In the genomic region with DNA sequence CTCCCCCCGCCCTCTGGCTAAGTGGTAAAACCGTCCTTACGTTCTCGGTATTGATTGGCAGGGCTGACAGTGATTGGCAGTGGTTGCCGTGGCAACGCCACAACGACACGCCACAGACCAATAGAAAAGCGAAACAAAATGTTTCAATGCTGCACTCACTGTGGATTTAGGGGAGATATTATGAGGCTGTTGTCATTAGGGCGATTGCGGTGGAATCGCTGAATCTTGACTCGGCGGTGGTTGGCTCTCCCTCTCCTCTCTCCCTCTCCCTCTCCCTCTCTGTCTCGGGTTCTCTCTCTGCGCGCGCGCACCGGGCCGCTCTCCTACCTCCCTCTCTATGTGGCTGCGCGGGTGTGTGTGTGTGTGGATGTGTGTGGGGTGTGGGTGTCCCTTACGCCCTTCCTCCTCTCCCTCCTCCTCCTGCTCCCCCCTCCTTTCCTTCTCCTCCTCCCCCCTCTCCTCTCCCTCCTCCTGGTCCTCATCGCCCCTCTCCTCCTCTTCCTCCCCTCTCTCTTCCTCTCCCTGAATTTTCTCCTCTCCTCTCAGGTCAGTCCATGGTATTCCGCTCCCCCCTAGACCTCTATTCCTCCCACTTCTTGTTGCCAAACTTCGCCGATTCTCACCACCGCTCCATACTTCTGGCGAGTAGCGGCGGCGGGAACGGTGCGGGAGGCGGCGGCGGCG, we compare ENCODE assay signal across 8 cellular contexts. TPM values are rescaled to one million over a fixed set of nuclear protein-coding genes. Genes with fewer than 3 reads are reported as not detected.
A peak's percentile ranks its signal among the peaks of the same experiment; 100 is the strongest.
DNase-seq lines count a peak whose midpoint lies in the region; ATAC-seq and TF ChIP-seq lines count a peak whose summit lies in the region.

A gene (plus strand): TSS at position 152 of the 684 bp plus-strand sequence. CDS start 403 bp downstream, at position 555.

- no peak within 1 kb of the TSS for H3K27ac Mint-ChIP-seq in H9

- H3K9me3 ChIP-seq in H9 (ENCODE audit: control insufficient read depth, low read depth, low read length) (no peaks in the 10 kb centered on the region), body of pancreas (no peaks in the 10 kb centered on the region), lower lobe of right lung (no peaks in the 10 kb centered on the region), suprapubic skin (no peaks in the 10 kb centered on the region)

- no peaks in the 10 kb centered on the region for H3K79me1 ChIP-seq in H9 (ENCODE audit: insufficient read depth, low read depth, low read length, poor library complexity, severe bottlenecking)

- H2BK12ac ChIP-seq in H9 (ENCODE audit: insufficient read length, low read depth, low read length) = no peak within 1 kb of the TSS

- no peak within 1 kb of the TSS for H3K4ac ChIP-seq in H9 (ENCODE audit: low read depth, low read length)

- H2AFZ ChIP-seq in H9 (ENCODE audit: low read length) = no peak within 1 kb of the TSS

- H3K27me3 Mint-ChIP-seq in H9 (ENCODE audit: low read depth) = peaks cover 99% of the 10 kb centered on the region

- H3K23me2 ChIP-seq in H9 (ENCODE audit: insufficient read length, low read depth, low read length, poor library complexity, severe bottlenecking) = peaks cover 16% of the 10 kb centered on the region

- H3K27ac ChIP-seq in H9 (ENCODE audit: insufficient read length, low read depth, low read length) (no peak within 1 kb of the TSS), body of pancreas (no peak within 1 kb of the TSS), lower lobe of right lung (no peak within 1 kb of the TSS), suprapubic skin (no peak within 1 kb of the TSS)

- no peak within 1 kb of the TSS for H3K9ac ChIP-seq in H9 (ENCODE audit: extremely low read depth, insufficient read length, low read length)

- H3K14ac ChIP-seq in H9 (ENCODE audit: insufficient read depth, low read length) = 0 out of 2 replicates have a peak within 1 kb of the TSS, but pooled peaks have one; percentile 58

- H3K36me3 ChIP-seq in body of pancreas (replicated peaks in 1 of 2; ENCODE audit: insufficient read depth in 1 of 2, low read depth in 2 of 2) (no peaks in the 10 kb centered on the region), lower lobe of right lung (no peaks in the 10 kb centered on the region), suprapubic skin (no peaks in the 10 kb centered on the region)

- peak within 1 kb of the TSS; percentile 46 to 71 for H3K4me3 Mint-ChIP-seq in H9

- peak; percentile 61 to 80 (median 66) for DNase-seq in NCI-H1417 (lab: John Stamatoyannopoulos, UW)
- DNase-seq in NCI-H1417 treated with DMSO at 0.1 percent for 48 hours (lab: John Stamatoyannopoulos, UW) = no peak
- peak; percentile 74 for DNase-seq in H9
- peak; percentile 89 to 92 for DNase-seq in NCI-H524 (lab: John Stamatoyannopoulos, UW)
- peak in 1 of 4 donors; percentile 38 for DNase-seq in body of pancreas
- DNase-seq in lower lobe of right lung = no peak
- DNase-seq in suprapubic skin (ENCODE audit: low spot score in 2 of 2) = no peak

- no peaks in the 10 kb centered on the region for H3K79me2 ChIP-seq in H9 (ENCODE audit: insufficient read depth, low read length)

- no peak within 1 kb of the TSS for H2BK120ac ChIP-seq in H9 (ENCODE audit: low read depth, low read length, poor library complexity, severe bottlenecking)

- peaks cover 0 to 4% of the 10 kb centered on the region in 2 experiments; a peak in 2 of 5 replicates for H3K9me3 Mint-ChIP-seq in H9

- H3K27me3 ChIP-seq in H9 (ENCODE audit: insufficient read depth, low read length) (peaks cover 79% of the 10 kb centered on the region), body of pancreas (peaks cover 0 to 56% of the 10 kb centered on the region in 2 donors), lower lobe of right lung (ENCODE audit: low read depth) (peaks cover 95% of the 10 kb centered on the region), suprapubic skin (peaks cover 100% of the 10 kb centered on the region)

- H3K56ac ChIP-seq in H9 (ENCODE audit: insufficient read length, low read depth, low read length) = no peak within 1 kb of the TSS

- intact Hi-C loops in body of pancreas (cut with DNase I) (no loop called here), lower lobe of right lung (cut with DNase I) (no loop called here)

- TF ChIP-seq EP300 in suprapubic skin (IDR thresholded peaks at IDR 0.05) = no peak

- no peak for TF ChIP-seq POLR2A in body of pancreas (IDR thresholded peaks at IDR 0.05)
- TF ChIP-seq POLR2A in suprapubic skin (IDR thresholded peaks at IDR 0.05) = no peak

- peaks cover 6% of the 10 kb centered on the region for H4K20me1 ChIP-seq in H9 (ENCODE audit: control insufficient read depth, insufficient read depth, insufficient read length)

- H3K4me2 ChIP-seq in H9 (ENCODE audit: insufficient read depth, insufficient read length, low read length) = peak within 1 kb of the TSS; percentile 58

- no peak within 1 kb of the TSS for H3T11ph ChIP-seq in H9 (ENCODE audit: low read length)

- no peak within 1 kb of the TSS for H2BK20ac ChIP-seq in H9 (ENCODE audit: low read depth, low read length, poor library complexity, severe bottlenecking)

- no CpG with 5 or more reads among the region's 39 CpGs for WGBS in H9 (ENCODE audit: extremely low coverage, insufficient read length, low lambda C conversion rate)
- WGBS in body of pancreas, 2 donors = 1 to 2% methylated on average over 26 to 38 of the region's 39 CpGs
- WGBS in suprapubic skin = 1% methylated on average over 39 of the region's 39 CpGs

- H4K91ac ChIP-seq in H9 (ENCODE audit: insufficient read length, low read depth, low read length) = no peak within 1 kb of the TSS

- H4K8ac ChIP-seq in H9 (replicated peaks; ENCODE audit: insufficient read length, low read depth, low read length) = no peak within 1 kb of the TSS

- H4K5ac ChIP-seq in H9 (ENCODE audit: insufficient read length, low read depth, low read length) = no peak within 1 kb of the TSS

- no peak within 1 kb of the TSS for H3K18ac ChIP-seq in H9 (ENCODE audit: insufficient read length, low read depth, low read length)

- peak; percentile 34 for ATAC-seq in body of pancreas
- peak in 1 of 2 donors; percentile 33 for ATAC-seq in lower lobe of right lung
- ATAC-seq in GM21619 (IDR thresholded peaks at IDR 0.05; ENCODE audit: unreplicated experiment) = no peak

- H3K23ac ChIP-seq in H9 (ENCODE audit: insufficient read length, low read depth, low read length) = no peak within 1 kb of the TSS

- H3K4me1 ChIP-seq in H9 (ENCODE audit: insufficient read depth, low read length) (peaks cover 5% of the 10 kb centered on the region), body of pancreas (peaks cover 49% of the 10 kb centered on the region), lower lobe of right lung (peaks cover 49% of the 10 kb centered on the region), suprapubic skin (peaks cover 59% of the 10 kb centered on the region)

- TF ChIP-seq CTCF in H9 (conservative IDR thresholded peaks at IDR 0.05) (no peak), body of pancreas (IDR thresholded peaks at IDR 0.05) (no peak), lower lobe of right lung (IDR thresholded peaks at IDR 0.05) (no peak), suprapubic skin (IDR thresholded peaks at IDR 0.05) (no peak)

- no peak within 1 kb of the TSS for H2AK5ac ChIP-seq in H9 (ENCODE audit: insufficient read length, low read length)

- H3K4me1 Mint-ChIP-seq in H9 = peaks cover 56 to 75% of the 10 kb centered on the region in 2 experiments

- H2BK15ac ChIP-seq in H9 (ENCODE audit: low read depth, low read length) = no peak within 1 kb of the TSS

- H3K4me3 ChIP-seq in body of pancreas = peak within 1 kb of the TSS in 1 of 2 donors; percentile 12
- H3K4me3 ChIP-seq in lower lobe of right lung = peak within 1 kb of the TSS; percentile 38
- H3K4me3 ChIP-seq in suprapubic skin = peak within 1 kb of the TSS; percentile 46

- peaks cover 0 to 6% (median 0%) of the 10 kb centered on the region in 3 experiments; a peak in 1 of 7 replicates for H3K36me3 Mint-ChIP-seq in H9 (ENCODE audit: insufficient read depth in 1 of 3, low read depth in 3 of 3)

- H2BK5ac ChIP-seq in H9 (ENCODE audit: insufficient read length, low read length) = no peak within 1 kb of the TSS

RNA-seq across cellular contexts. Expression of the gene that starts here (rescaled TPM):
- total RNA-seq in H9 (2021) (0.35 and 0.55 TPM in 2 replicates), body of pancreas (under 1 TPM in 1 of 2 donors, not detected in 1; 0.52 TPM), lower lobe of right lung (not detected), suprapubic skin (under 1 TPM in 1 of 4 donors, not detected in 3; 0.38 TPM)

Comparison
In these comparisons a context has a peak if more than half of its experiments do, and no peak if none do; other contexts are left out.
1. DNase-seq: peak in NCI-H1417 (3 of 3) and NCI-H524 (2 of 2); none in NCI-H1417 treated with DMSO at 0.1 percent for 48 hours (single experiment), lower lobe of right lung (single experiment) and suprapubic skin (0 of 2).
2. Peak in DNase-seq and H3K4me2 ChIP-seq in H9; RNA of the gene not detected or under 1 TPM.
3. Peak in ATAC-seq in body of pancreas; RNA of the gene not detected or under 1 TPM.